In the genomic region with DNA sequence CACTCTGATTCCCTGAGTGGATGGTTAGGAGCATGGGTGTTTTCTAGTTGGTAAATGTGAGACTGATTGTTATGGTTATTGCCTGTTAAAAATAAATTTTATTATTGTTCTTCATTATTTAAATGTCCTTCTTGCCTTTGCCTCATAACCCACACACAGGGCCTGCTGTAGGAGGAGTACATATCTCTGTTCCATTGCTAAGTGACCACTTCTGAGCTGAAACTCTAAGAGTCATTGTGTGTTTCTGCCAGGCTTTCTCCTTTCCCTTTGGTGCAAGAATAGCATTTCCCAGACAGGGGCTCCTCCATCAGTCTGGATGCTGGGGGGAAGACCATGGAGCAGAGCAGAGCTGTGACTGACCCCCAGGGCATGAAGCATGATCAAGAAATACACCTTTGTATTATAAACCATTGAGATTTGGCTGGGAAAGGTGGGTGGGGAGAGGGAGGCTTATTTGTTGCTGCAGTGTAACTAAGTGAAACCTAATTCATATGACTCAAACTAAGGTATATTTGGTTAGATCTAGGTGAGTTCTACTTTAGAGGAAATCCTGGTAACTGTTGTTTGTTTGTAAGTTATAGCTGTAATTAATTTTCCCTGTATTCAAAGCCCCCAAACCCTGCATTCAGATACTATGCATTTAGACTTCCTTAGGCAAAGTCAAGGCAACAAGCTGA, we compare ENCODE assay signal across 16 cellular contexts.
"Had no signal": no experiment of that assay in that cellular context is flagged by ENCODE, and none has a peak within 500 bp of the region (broad histone marks: within the 10 kb centered on the region; RNA-seq: fewer than 3 reads in every experiment).

No MANE protein-coding gene starts in this region.

- H3K27me3 ChIP-seq: ascending aorta, foreskin keratinocyte, neutrophil, right atrium auricular region had no signal

- H3K9me3 ChIP-seq: ascending aorta, mucosa of descending colon, neutrophil, right atrium auricular region had no signal

- H3K4me3 Mint-ChIP-seq: activated B cell treated with CpG ODN at 0.5 μM for 24 hours; activated CD4-positive, alpha-beta memory T cell treated with anti-CD3 and anti-CD28 coated beads for 36 hours; T-helper 1 cell treated with Interleukin-12 subunit alpha and Interleukin-12 subunit beta and Interleukin-4 antibody, amounts not matched to agents 30 μg/mL and 1 μg/mL, for 36 hours; type B pancreatic cell had no signal

- DNase-seq: activated B cell treated with CpG ODN at 0.5 μM for 24 hours; activated CD4-positive, alpha-beta memory T cell treated with anti-CD3 and anti-CD28 coated beads for 36 hours; activated CD8-positive, alpha-beta memory T cell treated with anti-CD3 and anti-CD28 coated beads, Interleukin-2, amount 50 U/mL, for 4 hours; foreskin keratinocyte; head of caudate nucleus; left cardiac atrium; mucosa of descending colon; naive thymus-derived CD8-positive, alpha-beta T cell; posterior cingulate gyrus had no signal

- H3K27me3 Mint-ChIP-seq: activated CD4-positive, alpha-beta memory T cell treated with anti-CD3 and anti-CD28 coated beads for 36 hours; naive thymus-derived CD8-positive, alpha-beta T cell; type B pancreatic cell had no signal

- H3K27ac ChIP-seq: ascending aorta, foreskin keratinocyte, neutrophil, right atrium auricular region, skin epidermis had no signal

- H3K36me3 Mint-ChIP-seq: activated CD4-positive, alpha-beta memory T cell treated with anti-CD3 and anti-CD28 coated beads for 36 hours; naive thymus-derived CD8-positive, alpha-beta T cell; type B pancreatic cell had no signal

- H3K4me3 ChIP-seq: ascending aorta, lung, mucosa of descending colon, right atrium auricular region, skin epidermis had no signal

- H3K4me1 ChIP-seq: ascending aorta, foreskin keratinocyte had no signal

- H3K9me3 Mint-ChIP-seq: activated B cell treated with CpG ODN at 0.5 μM for 24 hours; activated CD4-positive, alpha-beta memory T cell treated with anti-CD3 and anti-CD28 coated beads for 36 hours; naive thymus-derived CD8-positive, alpha-beta T cell; T-helper 1 cell treated with Interleukin-12 subunit alpha and Interleukin-12 subunit beta and Interleukin-4 antibody, amounts not matched to agents 30 μg/mL and 1 μg/mL, for 36 hours; type B pancreatic cell had no signal

- ATAC-seq: foreskin keratinocyte; left cardiac atrium; mucosa of descending colon; naive thymus-derived CD8-positive, alpha-beta T cell had no signal

- H3K36me3 ChIP-seq: ascending aorta, neutrophil, right atrium auricular region had no signal

- H3K27ac Mint-ChIP-seq: activated B cell treated with CpG ODN at 0.5 μM for 24 hours; activated CD4-positive, alpha-beta memory T cell treated with anti-CD3 and anti-CD28 coated beads for 36 hours; type B pancreatic cell had no signal
